14 cellular contexts compared by ENCODE assay signal in genomic region chr18:35460719-35461118, GRCh38. TPM values are rescaled to one million over a fixed set of nuclear protein-coding genes. Genes with fewer than 3 reads are reported as not detected.
DNase-seq lines count a peak whose midpoint lies in the region; ATAC-seq and TF ChIP-seq lines count a peak whose summit lies in the region.
"Had no signal": no experiment of that assay in that cellular context is flagged by ENCODE, and none has a peak within 500 bp of the region (broad histone marks: within the 10 kb centered on the region; RNA-seq: fewer than 3 reads in every experiment).

No MANE protein-coding gene starts in this region.

- ATAC-seq in GM18868 (IDR thresholded peaks at IDR 0.05; ENCODE audit: unreplicated experiment) = peak; percentile 39
- ATAC-seq: stimulated activated naive CD8-positive, alpha-beta T cell treated with anti-CD3 and anti-CD28 coated beads, Interleukin-15, Interleukin-2, amounts not matched to agents 100 U/mL and 50 U/mL, for 24 hours had no signal

- H3K27me3 ChIP-seq in fibroblast of lung (ENCODE audit: control insufficient read depth, insufficient read depth, low read length) = no peaks in the 10 kb centered on the region

- H3K4me2 ChIP-seq in fibroblast of lung (ENCODE audit: extremely low read depth, insufficient read depth, low read length) = no peak overlapping the region

- no peaks in the 10 kb centered on the region for H4K20me1 ChIP-seq in fibroblast of lung (ENCODE audit: control insufficient read depth, extremely low read depth, insufficient read depth, low read length)

- no peak overlapping the region for H2AFZ ChIP-seq in fibroblast of lung (ENCODE audit: low read length)
- H2AFZ ChIP-seq: parathyroid adenoma had no signal

- no peaks in the 10 kb centered on the region for H3K36me3 ChIP-seq in fibroblast of lung (ENCODE audit: control insufficient read depth, insufficient read depth, low read length)

- in situ Hi-C loops in GM13977 (cut with MboI; ENCODE audit: low pct_unique_long_range_greater_than_20kb, low sequenced_read_pairs, unreplicated experiment) = no loop called here

- H3K9me3 ChIP-seq in fibroblast of lung (ENCODE audit: control insufficient read depth, insufficient read depth, low read depth, low read length) = no peaks in the 10 kb centered on the region

- no peaks in the 10 kb centered on the region for H3K79me2 ChIP-seq in fibroblast of lung (ENCODE audit: control insufficient read depth, insufficient read depth, low read length)
- H3K79me2 ChIP-seq: parathyroid adenoma had no signal

- no peak overlapping the region for H3K4me3 ChIP-seq in fibroblast of lung (replicated peaks in 1 of 4; ENCODE audit: control extremely low read depth in 1 of 4, insufficient read depth in 1 of 4, low read depth in 3 of 4, low read length in 4 of 4)

- peak overlapping the region; percentile 76; the same call in 1 of the 2 replicates for H3K27ac ChIP-seq in VCaP
- no peak overlapping the region for H3K27ac ChIP-seq in fibroblast of lung (ENCODE audit: insufficient read depth, low read length)
- H3K27ac ChIP-seq: parathyroid adenoma had no signal

- H3K4me1 ChIP-seq in fibroblast of lung (ENCODE audit: control insufficient read depth, extremely low read depth, insufficient read depth, low read length) = peaks cover 9% of the 10 kb centered on the region
- H3K4me1 ChIP-seq: parathyroid adenoma had no signal

- no peak overlapping the region for H3K9ac ChIP-seq in fibroblast of lung (ENCODE audit: insufficient read depth, low read length)
- H3K9ac ChIP-seq: parathyroid adenoma had no signal

- DNase-seq in fibroblast of lung (ENCODE audit: low read depth in 2 of 2) (peak; percentile 49 to 72), smooth muscle cell of the brain vasculature (ENCODE audit: low read depth, low spot score) (peak; percentile 31), GM13977 (ENCODE audit: low spot score) (no peak), GM20000 (ENCODE audit: low spot score) (no peak), globus pallidus (ENCODE audit: low spot score) (no peak)
- DNase-seq: activated B cell treated with CpG ODN at 0.5 μM for 24 hours; activated CD8-positive, alpha-beta memory T cell treated with anti-CD3 and anti-CD28 coated beads, Interleukin-2, amount 50 U/mL, for 48 hours; activated naive CD8-positive, alpha-beta T cell treated with anti-CD3 and anti-CD28 coated beads, Interleukin-2, amount 10 ng/mL, durations not matched to agents 7 days and 5 days; H7; midbrain; stimulated activated naive CD8-positive, alpha-beta T cell treated with anti-CD3 and anti-CD28 coated beads, Interleukin-15, Interleukin-2, amounts not matched to agents 100 U/mL and 50 U/mL, for 24 hours had no signal

- TF ChIP-seq CTCF in VCaP (conservative IDR thresholded peaks at IDR 0.05) (no peak), fibroblast of lung (conservative IDR thresholded peaks at IDR 0.05 in 1 of 2, IDR thresholded peaks at IDR 0.05 in 1 of 2; ENCODE audit: low read depth in 1 of 2, low read length in 2 of 2) (no peak), GM13977 (IDR thresholded peaks at IDR 0.05; ENCODE audit: extremely low read depth, insufficient read depth, missing control alignments) (no peak), GM20000 (IDR thresholded peaks at IDR 0.05; ENCODE audit: extremely low read depth, missing control alignments) (no peak)

RNA-seq across cellular contexts. Expression of gene INO80C, which starts 37.0 kb away (rescaled TPM):
- total RNA-seq in fibroblast of lung = 1.5 and 3.1 TPM in 2 replicates
- polyA plus RNA-seq in fibroblast of lung = 9.4 and 13.5 TPM in 2 replicates
- polyA plus RNA-seq in fibroblast of lung (2012) = 11.0 and 12.7 TPM in 2 replicates
- 2.7 and 10.4 TPM in 2 replicates for polyA minus RNA-seq in fibroblast of lung (ENCODE audit: low replicate concordance)

Comparison
In these comparisons a context has a peak if more than half of its experiments do, and no peak if none do; other contexts are left out.
1. DNase-seq: peak in fibroblast of lung (2 of 2) and smooth muscle cell of the brain vasculature (single experiment); none in GM13977 (single experiment), GM20000 (single experiment) and globus pallidus (single experiment).